In genomic region chr10:58952747-58953466, GRCh38 we compare ENCODE assay signal across 9 cellular contexts.
DNase-seq lines count a peak whose midpoint lies in the region; ATAC-seq, FAIRE-seq and TF ChIP-seq lines count a peak whose summit lies in the region.
"Had no signal": no experiment of that assay in that cellular context is flagged by ENCODE, and none has a peak within 500 bp of the region (broad histone marks: within the 10 kb centered on the region; RNA-seq: fewer than 3 reads in every experiment).

No MANE protein-coding gene starts in this region.

- H3K27ac Mint-ChIP-seq in CD4-positive, alpha-beta memory T cell: no peak overlapping the region
- H3K27ac Mint-ChIP-seq: activated naive CD4-positive, alpha-beta T cell treated with anti-CD3 and anti-CD28 coated beads, Interleukin-2, amount 50 U/mL, for 24 hours; stimulated activated naive B cell treated with anti-CD40 and anti-IgM and Interleukin-4, amounts not matched to agents 10 μg/mL and 1 μg/mL and 100 μg/mL, for 72 hours had no signal

- no peak overlapping the region for H3K4ac ChIP-seq in trophoblast cell (ENCODE audit: low read depth, low read length)

- ATAC-seq in GM21381 (IDR thresholded peaks at IDR 0.05; ENCODE audit: unreplicated experiment): peak; percentile 85
- ATAC-seq in HG03565 (IDR thresholded peaks at IDR 0.05; ENCODE audit: unreplicated experiment): peak; percentile 67
- ATAC-seq in SK-N-SH treated with all-trans-retinoic acid at 6 μM for 48 hours: peak; percentile 88

- H3K36me3 ChIP-seq in trophoblast cell (ENCODE audit: control insufficient read depth in 1 of 2, insufficient read depth in 2 of 2, low read length in 2 of 2): no peaks in the 10 kb centered on the region
- no peaks in the 10 kb centered on the region for H3K36me3 ChIP-seq in CD4-positive, alpha-beta memory T cell (ENCODE audit: insufficient read depth, low read length)

- no peak overlapping the region for H2BK120ac ChIP-seq in trophoblast cell (ENCODE audit: insufficient read depth, low read length, poor library complexity)

- intact Hi-C loops in CD4-positive, alpha-beta memory T cell (cut with micrococcal nuclease): no loop called here

- no peaks in the 10 kb centered on the region for H3K36me3 Mint-ChIP-seq in CD4-positive, alpha-beta memory T cell
- H3K36me3 Mint-ChIP-seq: activated naive CD4-positive, alpha-beta T cell treated with anti-CD3 and anti-CD28 coated beads, Interleukin-2, amount 50 U/mL, for 24 hours; stimulated activated naive B cell treated with anti-CD40 and anti-IgM and Interleukin-4, amounts not matched to agents 10 μg/mL and 1 μg/mL and 100 μg/mL, for 72 hours had no signal

- WGBS in trophoblast cell (ENCODE audit: extremely low coverage, insufficient coverage, insufficient read length): no CpG with 5 or more reads among the region's 3 CpGs

- peak; percentile 50 for DNase-seq in foreskin melanocyte
- DNase-seq in trophoblast cell: peak; percentile 16 to 77
- no peak for DNase-seq in CD4-positive, alpha-beta memory T cell
- DNase-seq: stimulated activated naive B cell treated with anti-CD40 and anti-IgM and Interleukin-4, amounts not matched to agents 10 μg/mL and 1 μg/mL and 100 μg/mL, for 72 hours had no signal

- no peak overlapping the region for H3K4me2 ChIP-seq in trophoblast cell (ENCODE audit: low read length)

- H3K9me3 Mint-ChIP-seq in CD4-positive, alpha-beta memory T cell: no peaks in the 10 kb centered on the region
- H3K9me3 Mint-ChIP-seq: activated naive CD4-positive, alpha-beta T cell treated with anti-CD3 and anti-CD28 coated beads, Interleukin-2, amount 50 U/mL, for 24 hours; stimulated activated naive B cell treated with anti-CD40 and anti-IgM and Interleukin-4, amounts not matched to agents 10 μg/mL and 1 μg/mL and 100 μg/mL, for 72 hours had no signal

- H3K4me3 Mint-ChIP-seq in CD4-positive, alpha-beta memory T cell: no peak overlapping the region
- H3K4me3 Mint-ChIP-seq: activated naive CD4-positive, alpha-beta T cell treated with anti-CD3 and anti-CD28 coated beads, Interleukin-2, amount 50 U/mL, for 24 hours; stimulated activated naive B cell treated with anti-CD40 and anti-IgM and Interleukin-4, amounts not matched to agents 10 μg/mL and 1 μg/mL and 100 μg/mL, for 72 hours had no signal

- no peak overlapping the region for H2AK5ac ChIP-seq in trophoblast cell (ENCODE audit: low read length)

- no peak overlapping the region for H3K18ac ChIP-seq in trophoblast cell (ENCODE audit: low read length)

- H4K8ac ChIP-seq in trophoblast cell (ENCODE audit: low read depth, low read length): no peak overlapping the region

- no peaks in the 10 kb centered on the region for H3K79me2 ChIP-seq in trophoblast cell (ENCODE audit: control insufficient read depth, insufficient read depth, low read length, poor library complexity)

- POLR2A ChIA-PET in CD4-positive, alpha-beta memory T cell (lab: Charles Lee; ENCODE audit: partially characterized antibody): no interaction called here

- H3K27me3 Mint-ChIP-seq in CD4-positive, alpha-beta memory T cell: peaks cover 3 to 4% of the 10 kb centered on the region in 2 donors

- H2BK12ac ChIP-seq in trophoblast cell (ENCODE audit: low read length): no peak overlapping the region

- H3K9ac ChIP-seq in trophoblast cell (ENCODE audit: low read length): no peak overlapping the region

- H3K4me1 Mint-ChIP-seq in CD4-positive, alpha-beta memory T cell: no peaks in the 10 kb centered on the region
- H3K4me1 Mint-ChIP-seq: activated naive CD4-positive, alpha-beta T cell treated with anti-CD3 and anti-CD28 coated beads, Interleukin-2, amount 50 U/mL, for 24 hours; stimulated activated naive B cell treated with anti-CD40 and anti-IgM and Interleukin-4, amounts not matched to agents 10 μg/mL and 1 μg/mL and 100 μg/mL, for 72 hours had no signal

- no peak overlapping the region for H3K4me3 ChIP-seq in trophoblast cell (ENCODE audit: low read depth, low read length)
- H3K4me3 ChIP-seq in CD4-positive, alpha-beta memory T cell (ENCODE audit: low read length in 2 of 2): no peak overlapping the region

- no peaks in the 10 kb centered on the region for H3K27me3 ChIP-seq in trophoblast cell (ENCODE audit: insufficient read depth, low read length)
- no peaks in the 10 kb centered on the region for H3K27me3 ChIP-seq in CD4-positive, alpha-beta memory T cell (ENCODE audit: insufficient read depth, low read length)

- H3K9me3 ChIP-seq in trophoblast cell (ENCODE audit: insufficient read depth, low read depth, low read length): no peaks in the 10 kb centered on the region
- H3K9me3 ChIP-seq in CD4-positive, alpha-beta memory T cell (ENCODE audit: control insufficient read depth in 1 of 2, low read length in 2 of 2): no peaks in the 10 kb centered on the region

- H4K91ac ChIP-seq in trophoblast cell (ENCODE audit: low read depth, low read length): no peak overlapping the region

- H3K14ac ChIP-seq in trophoblast cell (ENCODE audit: low read length): no peak overlapping the region

- CTCF ChIA-PET in CD4-positive, alpha-beta memory T cell (lab: Charles Lee; ENCODE audit: partially characterized antibody): no interaction called here

- no peak overlapping the region for H3K27ac ChIP-seq in trophoblast cell (ENCODE audit: low read depth, low read length)
- H3K27ac ChIP-seq in CD4-positive, alpha-beta memory T cell (ENCODE audit: low read depth, low read length): no peak overlapping the region

- FAIRE-seq in G401.6 (lab: Jason Lieb, UNC): peak; percentile 49

- H4K12ac ChIP-seq in trophoblast cell (ENCODE audit: low read depth, low read length): no peak overlapping the region

- peaks cover 3 to 10% of the 10 kb centered on the region in 2 experiments for H3K4me1 ChIP-seq in trophoblast cell (ENCODE audit: control insufficient read depth in 1 of 2, insufficient read depth in 2 of 2, low read length in 2 of 2)
- H3K4me1 ChIP-seq in CD4-positive, alpha-beta memory T cell (ENCODE audit: insufficient read depth, low read length): no peaks in the 10 kb centered on the region

- H2BK5ac ChIP-seq in trophoblast cell (ENCODE audit: low read depth, low read length, poor library complexity): no peak overlapping the region

- no peak overlapping the region for H2AFZ ChIP-seq in trophoblast cell (ENCODE audit: insufficient read depth, low read length, poor library complexity)

- H3K23ac ChIP-seq in trophoblast cell (ENCODE audit: low read length): no peak overlapping the region

- H3K79me1 ChIP-seq in trophoblast cell (ENCODE audit: low read length): no peaks in the 10 kb centered on the region

TF ChIP-seq in SK-N-SH treated with all-trans-retinoic acid at 6 μM for 48 hours, 23 proteins besides CTCF, POLR2A, EP300 and RAD21 (continues in another document):
- TF ChIP-seq PATZ1 (CRISPR knock-in tag; IDR thresholded peaks at IDR 0.05; ENCODE audit: borderline replicate concordance) (no peak), PPARA (CRISPR knock-in tag; IDR thresholded peaks at IDR 0.05; ENCODE audit: borderline replicate concordance) (no peak), ESRRG (CRISPR knock-in tag; IDR thresholded peaks at IDR 0.05) (no peak), ZFP30 (CRISPR knock-in tag; IDR thresholded peaks at IDR 0.05) (no peak), ARNTL (CRISPR knock-in tag; IDR thresholded peaks at IDR 0.05; ENCODE audit: borderline replicate concordance, low read depth) (no peak), GLIS3 (CRISPR knock-in tag; IDR thresholded peaks at IDR 0.05) (no peak), POU6F1 (CRISPR knock-in tag; IDR thresholded peaks at IDR 0.05; ENCODE audit: borderline replicate concordance, low read depth) (no peak), TCF4 (CRISPR knock-in tag; IDR thresholded peaks at IDR 0.05; ENCODE audit: borderline replicate concordance) (no peak), ZNF70 (CRISPR knock-in tag; IDR thresholded peaks at IDR 0.05) (no peak)

Comparison
In these comparisons a context has a peak if more than half of its experiments do, and no peak if none do; other contexts are left out.
1. DNase-seq: peak in foreskin melanocyte (single experiment) and trophoblast cell (2 of 2); none in CD4-positive, alpha-beta memory T cell (0 of 5).
2. Peak in every context shown above with its lines, with median percentiles within 50 percentile points of each other: ATAC-seq.